8 cellular contexts compared by ENCODE assay signal in the genomic region with DNA sequence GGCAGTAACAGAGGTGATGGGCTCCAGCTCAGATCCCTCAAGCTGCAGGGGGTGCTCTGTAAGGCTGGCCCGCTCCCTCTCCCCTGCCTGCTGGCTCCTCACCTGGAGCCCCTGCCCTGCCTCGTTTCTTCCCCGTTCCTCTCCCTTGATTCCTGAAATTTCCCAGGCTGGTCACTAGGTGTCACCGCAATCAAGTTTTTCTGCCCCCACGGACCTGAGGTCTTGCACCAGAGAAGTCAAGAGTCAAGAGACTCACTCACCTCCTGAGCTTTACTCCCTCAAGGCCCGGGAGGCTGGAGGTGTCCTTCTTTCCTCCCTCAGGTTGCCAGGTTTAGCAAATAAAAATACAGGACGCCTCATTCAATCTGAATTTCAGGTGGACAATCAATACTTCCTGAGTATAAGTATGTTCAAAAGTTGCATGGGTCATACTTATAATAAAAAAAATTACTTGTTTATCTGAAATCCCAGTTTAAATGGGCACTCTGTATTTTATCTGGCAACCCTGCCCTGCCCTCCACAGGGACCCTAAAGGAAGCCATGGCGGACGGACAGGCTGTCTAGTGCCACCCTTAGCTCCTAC.
DNase-seq lines count a peak whose midpoint lies in the region; ATAC-seq and TF ChIP-seq lines count a peak whose summit lies in the region.

No MANE protein-coding gene starts in this region.

- no peak for ATAC-seq in GM18519 (IDR thresholded peaks at IDR 0.05; ENCODE audit: low FRiP score, unreplicated experiment)

- no peak for DNase-seq in AG09309 (ENCODE audit: low read depth)
- peak; percentile 70 for DNase-seq in NCI-H2196 (lab: John Stamatoyannopoulos, UW; ENCODE audit: unreplicated experiment)
- DNase-seq in activated CD4-positive, alpha-beta T cell treated with anti-CD3 and anti-CD28 coated beads for 48 hours = peak; percentile 50
- DNase-seq in epidermal melanocyte (ENCODE audit: insufficient read length, low spot score) = peak; percentile 87
- DNase-seq in mucosa of gallbladder (ENCODE audit: low spot score) = peak; percentile 43
- no peak for DNase-seq in activated CD4-positive, CD25-positive, alpha-beta regulatory T cell treated with anti-CD3 and anti-CD28 coated beads, Interleukin-2, amount 50 U/mL, for 72 hours

- TF ChIP-seq CTCF in AG09309 (IDR thresholded peaks at IDR 0.05; ENCODE audit: control insufficient read depth, insufficient read depth, low read depth, low read length, missing control alignments) (peak; percentile 77), GM12873 (IDR thresholded peaks at IDR 0.05; ENCODE audit: insufficient read depth, low read depth, low read length, missing control alignments) (peak; percentile 75)

- no peak overlapping the region for H3K4me3 ChIP-seq in AG09309 (ENCODE audit: control insufficient read depth, low read depth, low read length)

Comparison
In these comparisons a context has a peak if more than half of its experiments do, and no peak if none do; other contexts are left out.
1. DNase-seq: peak in NCI-H2196 (single experiment), activated CD4-positive, alpha-beta T cell treated with anti-CD3 and anti-CD28 coated beads for 48 hours (single experiment), epidermal melanocyte (single experiment) and mucosa of gallbladder (single experiment); none in AG09309 (single experiment) and activated CD4-positive, CD25-positive, alpha-beta regulatory T cell treated with anti-CD3 and anti-CD28 coated beads, Interleukin-2, amount 50 U/mL, for 72 hours (single experiment).